ENCODE assay signal across 11 cellular contexts in the genomic region with DNA sequence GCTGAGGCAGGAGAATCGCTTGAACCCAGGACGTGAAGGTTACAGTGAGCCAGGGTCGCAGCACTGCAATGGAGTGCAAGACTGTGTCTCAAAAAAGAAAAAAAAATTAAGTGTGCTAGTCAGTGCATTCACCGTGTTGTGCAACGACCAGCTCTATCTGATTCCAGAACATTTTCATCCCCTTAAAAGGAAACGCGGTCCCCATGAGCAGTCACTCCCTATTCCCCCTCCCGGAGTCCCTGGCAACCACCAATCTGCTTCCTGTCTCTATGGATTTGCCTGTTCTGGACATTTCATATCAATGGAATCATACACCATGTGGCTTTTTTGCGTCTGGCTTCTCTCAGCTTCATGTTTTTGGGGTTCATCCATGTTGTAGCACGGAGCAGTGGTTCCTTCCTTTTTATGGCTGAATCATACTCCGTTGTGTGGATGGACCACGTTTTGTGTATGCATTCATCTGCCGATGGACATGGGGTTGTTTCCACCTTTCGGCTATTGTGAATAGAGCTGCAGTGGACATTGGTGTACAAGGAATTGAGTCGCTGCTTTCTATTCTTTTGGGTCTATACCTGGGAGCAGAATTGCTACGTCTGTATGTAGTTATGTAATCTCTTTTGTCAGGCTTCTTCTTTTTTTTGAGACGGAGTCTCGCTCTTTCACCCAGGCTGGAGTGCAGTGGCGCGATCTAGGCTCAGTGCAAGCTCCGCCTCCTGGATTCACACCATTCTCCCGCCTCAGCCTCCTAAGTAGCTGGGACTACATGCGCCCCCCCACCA. TPM values are rescaled to one million over a fixed set of nuclear protein-coding genes. Genes with fewer than 3 reads are reported as not detected.
DNase-seq lines count a peak whose midpoint lies in the region; ATAC-seq, FAIRE-seq and TF ChIP-seq lines count a peak whose summit lies in the region.
"Had no signal": no experiment of that assay in that cellular context is flagged by ENCODE, and none has a peak within 500 bp of the region (broad histone marks: within the 10 kb centered on the region; RNA-seq: fewer than 3 reads in every experiment).

No MANE protein-coding gene starts in this region.

- H3K9ac ChIP-seq in astrocyte (ENCODE audit: low read length): no peak overlapping the region
- no peak overlapping the region for H3K9ac ChIP-seq in rectal smooth muscle tissue (ENCODE audit: low read length)
- H3K9ac ChIP-seq in SK-N-SH: no peak overlapping the region

- POLR2A ChIA-PET in SK-N-SH (lab: Yijun Ruan, JAX): no interaction called here

- H3K4me2 ChIP-seq in astrocyte (ENCODE audit: low read length) (no peak overlapping the region), SK-N-SH (no peak overlapping the region)

- no peaks in the 10 kb centered on the region for H3K27me3 ChIP-seq in astrocyte (ENCODE audit: insufficient read depth, low read length)
- H3K27me3 ChIP-seq in right atrium auricular region: no peaks in the 10 kb centered on the region
- no peaks in the 10 kb centered on the region for H3K27me3 ChIP-seq in rectal smooth muscle tissue (ENCODE audit: control insufficient read depth, insufficient read depth, low read length)
- no peaks in the 10 kb centered on the region for H3K27me3 ChIP-seq in SK-N-SH (ENCODE audit: insufficient read depth)

- no peak overlapping the region for H2AFZ ChIP-seq in astrocyte (ENCODE audit: low read depth, low read length)
- no peak overlapping the region for H2AFZ ChIP-seq in SK-N-SH (ENCODE audit: low read depth)

- TF ChIP-seq CTCF in astrocyte (IDR thresholded peaks at IDR 0.05; ENCODE audit: insufficient read depth, low read depth, low read length): no peak
- TF ChIP-seq CTCF in right atrium auricular region (IDR thresholded peaks at IDR 0.05): no peak
- no peak for TF ChIP-seq CTCF in SK-N-SH (IDR thresholded peaks at IDR 0.05)

- 96% methylated on average over 23 of the region's 23 CpGs for WGBS in SK-N-SH (ENCODE audit: low lambda C conversion rate)

- peaks cover 100% of the 10 kb centered on the region for H3K79me2 ChIP-seq in astrocyte (ENCODE audit: insufficient read depth, low read length)
- H3K79me2 ChIP-seq in SK-N-SH (ENCODE audit: insufficient read depth): peaks cover 99% of the 10 kb centered on the region

- no peak for FAIRE-seq in astrocyte (lab: Jason Lieb, UNC)

- H3K4me3 Mint-ChIP-seq in astrocyte (ENCODE audit: unreplicated experiment): peak overlapping the region; percentile 40
- H3K4me3 Mint-ChIP-seq: T-helper 1 cell treated with Interleukin-12 subunit alpha and Interleukin-12 subunit beta and Interleukin-4 antibody, amounts not matched to agents 30 μg/mL and 1 μg/mL, for 36 hours had no signal

- H3K4me1 ChIP-seq in astrocyte (ENCODE audit: insufficient read depth, low read length) (peaks cover 14% of the 10 kb centered on the region), right atrium auricular region (peaks cover 0 to 62% of the 10 kb centered on the region in 2 donors), rectal smooth muscle tissue (ENCODE audit: control insufficient read depth, insufficient read depth, low read length) (peaks cover 4% of the 10 kb centered on the region), SK-N-SH (ENCODE audit: control insufficient read depth in 1 of 2, insufficient read depth in 2 of 2, low read depth in 1 of 2, low read length in 1 of 2) (peaks cover 0 to 10% of the 10 kb centered on the region in 2 experiments; a peak in 2 of 4 replicates)

- H3K9me3 Mint-ChIP-seq in astrocyte (ENCODE audit: unreplicated experiment): no peaks in the 10 kb centered on the region
- H3K9me3 Mint-ChIP-seq: T-helper 1 cell treated with Interleukin-12 subunit alpha and Interleukin-12 subunit beta and Interleukin-4 antibody, amounts not matched to agents 30 μg/mL and 1 μg/mL, for 36 hours had no signal

- ATAC-seq in HG02973 (IDR thresholded peaks at IDR 0.05; ENCODE audit: unreplicated experiment): no peak

- H3K4me1 Mint-ChIP-seq in astrocyte (ENCODE audit: low read depth, unreplicated experiment): peaks cover 33% of the 10 kb centered on the region

- H3K9me3 ChIP-seq in astrocyte (ENCODE audit: insufficient read depth, low read depth, low read length) (no peaks in the 10 kb centered on the region), right atrium auricular region (no peaks in the 10 kb centered on the region), SK-N-SH (no peaks in the 10 kb centered on the region)

- DNase-seq in Ammon's horn (ENCODE audit: low spot score): peak; percentile 28
- DNase-seq in astrocyte (ENCODE audit: low read depth): peak; percentile 37
- peak; percentile 90 for DNase-seq in right atrium auricular region (ENCODE audit: low spot score)
- DNase-seq in SK-N-SH: no peak
- DNase-seq in activated effector memory CD4-positive, alpha-beta T cell treated with anti-CD3 and anti-CD28 coated beads, Interleukin-2, amount 50 U/mL, for 16 hours: no peak
- DNase-seq in HuH-7.5 (ENCODE audit: low spot score): no peak
- DNase-seq: NCI-H82; stimulated activated CD4-positive, alpha-beta T cell treated with anti-CD3 and anti-CD28 coated beads, Interleukin-1b, Interleukin-23, amount 100 ng/mL, for 48 hours had no signal

- H4K20me1 ChIP-seq in astrocyte (ENCODE audit: insufficient read depth, low read length) (peaks cover 74% of the 10 kb centered on the region), SK-N-SH (ENCODE audit: insufficient read depth) (peaks cover 41% of the 10 kb centered on the region; the same call in 1 of the 2 replicates)

- H3K27ac ChIP-seq in astrocyte (ENCODE audit: low read depth, low read length) (no peak overlapping the region), right atrium auricular region (peak overlapping the region; percentile 62 to 75), rectal smooth muscle tissue (ENCODE audit: low read depth, low read length) (peak overlapping the region; percentile 74), SK-N-SH (ENCODE audit: low read depth in 2 of 2, low read length in 1 of 2) (no peak overlapping the region)

- TF ChIP-seq RAD21 in SK-N-SH (IDR thresholded peaks at IDR 0.05; ENCODE audit: low read length): no peak

- H3K4me3 ChIP-seq in astrocyte (ENCODE audit: insufficient read depth, low read depth, low read length): no peak overlapping the region
- no peak overlapping the region for H3K4me3 ChIP-seq in right atrium auricular region
- H3K4me3 ChIP-seq in rectal smooth muscle tissue (ENCODE audit: low read length): no peak overlapping the region
- H3K4me3 ChIP-seq in SK-N-SH (ENCODE audit: low read depth in 2 of 2, low read length in 1 of 2): no peak overlapping the region

- CTCF ChIA-PET in SK-N-SH (lab: Yijun Ruan, JAX): no interaction called here

- no peak for TF ChIP-seq EP300 in SK-N-SH (IDR thresholded peaks at IDR 0.05; ENCODE audit: borderline replicate concordance in 1 of 2, low read depth in 1 of 2, low read length in 1 of 2)

- peaks cover 8% of the 10 kb centered on the region for H3F3A ChIP-seq in SK-N-SH (replicated peaks; ENCODE audit: insufficient read depth)

- peak overlapping the region; percentile 12 for H3K27ac Mint-ChIP-seq in astrocyte (ENCODE audit: unreplicated experiment)
- H3K27ac Mint-ChIP-seq: T-helper 1 cell treated with Interleukin-12 subunit alpha and Interleukin-12 subunit beta and Interleukin-4 antibody, amounts not matched to agents 30 μg/mL and 1 μg/mL, for 36 hours had no signal

- no peaks in the 10 kb centered on the region for H3K27me3 Mint-ChIP-seq in astrocyte (ENCODE audit: low read depth, unreplicated experiment)

- peaks cover 8% of the 10 kb centered on the region for H3K36me3 Mint-ChIP-seq in astrocyte (ENCODE audit: low read depth, unreplicated experiment)

- H3K36me3 ChIP-seq in astrocyte (ENCODE audit: insufficient read depth, low read length) (no peaks in the 10 kb centered on the region), right atrium auricular region (no peaks in the 10 kb centered on the region), rectal smooth muscle tissue (ENCODE audit: control insufficient read depth, insufficient read depth, low read length) (no peaks in the 10 kb centered on the region), SK-N-SH (replicated peaks in 1 of 2; ENCODE audit: control insufficient read depth in 1 of 2, insufficient read depth in 2 of 2, low read length in 1 of 2) (peaks cover 0 to 11% of the 10 kb centered on the region in 2 experiments)

- H3K9me2 ChIP-seq in SK-N-SH: no peaks in the 10 kb centered on the region

TF ChIP-seq in SK-N-SH, 30 proteins besides CTCF, POLR2A, EP300 and RAD21 (continues in another document):
- TF ChIP-seq FOXJ3 (CRISPR knock-in tag; IDR thresholded peaks at IDR 0.05) (no peak), CHD2 (IDR thresholded peaks at IDR 0.05; ENCODE audit: low read length, partially characterized antibody) (no peak), NFIC (IDR thresholded peaks at IDR 0.05; ENCODE audit: borderline replicate concordance) (no peak), RCOR1 (IDR thresholded peaks at IDR 0.05; ENCODE audit: low read length) (no peak), NRF1 (IDR thresholded peaks at IDR 0.05; ENCODE audit: low read depth, low read length) (no peak)
- TF ChIP-seq, protein P1, sequence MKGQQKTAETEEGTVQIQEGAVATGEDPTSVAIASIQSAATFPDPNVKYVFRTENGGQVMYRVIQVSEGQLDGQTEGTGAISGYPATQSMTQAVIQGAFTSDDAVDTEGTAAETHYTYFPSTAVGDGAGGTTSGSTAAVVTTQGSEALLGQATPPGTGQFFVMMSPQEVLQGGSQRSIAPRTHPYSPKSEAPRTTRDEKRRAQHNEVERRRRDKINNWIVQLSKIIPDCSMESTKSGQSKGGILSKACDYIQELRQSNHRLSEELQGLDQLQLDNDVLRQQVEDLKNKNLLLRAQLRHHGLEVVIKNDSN (IDR thresholded peaks at IDR 0.05; ENCODE audit: borderline replicate concordance, low read depth): no peak
- TF ChIP-seq, protein P2, sequence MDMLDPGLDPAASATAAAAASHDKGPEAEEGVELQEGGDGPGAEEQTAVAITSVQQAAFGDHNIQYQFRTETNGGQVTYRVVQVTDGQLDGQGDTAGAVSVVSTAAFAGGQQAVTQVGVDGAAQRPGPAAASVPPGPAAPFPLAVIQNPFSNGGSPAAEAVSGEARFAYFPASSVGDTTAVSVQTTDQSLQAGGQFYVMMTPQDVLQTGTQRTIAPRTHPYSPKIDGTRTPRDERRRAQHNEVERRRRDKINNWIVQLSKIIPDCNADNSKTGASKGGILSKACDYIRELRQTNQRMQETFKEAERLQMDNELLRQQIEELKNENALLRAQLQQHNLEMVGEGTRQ (IDR thresholded peaks at IDR 0.05; ENCODE audit: borderline replicate concordance, low read depth, low read length): no peak

RNA-seq across cellular contexts. Expression of a gene that starts 19.8 kb away (rescaled TPM):
- total RNA-seq in astrocyte (117 and 123 TPM in 2 replicates), right atrium auricular region (10 to 100 TPM; 25.4 to 40.8 TPM)
- 28.4 and 37.6 TPM in 2 replicates for polyA plus RNA-seq in SK-N-SH (2012; rRNA removed)
- polyA plus RNA-seq in SK-N-SH (2012; cell fraction: cytosol; rRNA removed): 15.1 and 22.1 TPM in 2 replicates
- 120 and 128 TPM in 2 replicates for polyA plus RNA-seq in SK-N-SH (2012; cell fraction: nucleus; rRNA removed)

RNA-seq across cellular contexts. Expression of a gene that starts 20.1 kb away (rescaled TPM):
- total RNA-seq in astrocyte (5.6 and 7.6 TPM in 2 replicates), right atrium auricular region (1 to 10 TPM; 2.5 to 5.0 TPM)
- 7.4 and 9.6 TPM in 2 replicates for polyA plus RNA-seq in SK-N-SH (2012; rRNA removed)
- polyA plus RNA-seq in SK-N-SH (2012; cell fraction: cytosol; rRNA removed): 7.0 and 8.5 TPM in 2 replicates
- polyA plus RNA-seq in SK-N-SH (2012; cell fraction: nucleus; rRNA removed): 12.9 and 16.9 TPM in 2 replicates

Comparison
In these comparisons a context has a peak if more than half of its experiments do, and no peak if none do; other contexts are left out.
1. DNase-seq: peak in Ammon's horn (single experiment), astrocyte (single experiment) and right atrium auricular region (single experiment); none in SK-N-SH (single experiment), activated effector memory CD4-positive, alpha-beta T cell treated with anti-CD3 and anti-CD28 coated beads, Interleukin-2, amount 50 U/mL, for 16 hours (single experiment) and HuH-7.5 (single experiment).
2. H3K27ac ChIP-seq: peak in right atrium auricular region (2 of 2) and rectal smooth muscle tissue (single experiment); none in astrocyte (single experiment) and SK-N-SH (0 of 2).